In genomic region chr1:164683235-164683634, GRCh38 we compare ENCODE assay signal across 19 cellular contexts.
DNase-seq lines count a peak whose midpoint lies in the region; ATAC-seq, FAIRE-seq and TF ChIP-seq lines count a peak whose summit lies in the region.
"Had no signal": no experiment of that assay in that cellular context is flagged by ENCODE, and none has a peak within 500 bp of the region (broad histone marks: within the 10 kb centered on the region; RNA-seq: fewer than 3 reads in every experiment).

No MANE protein-coding gene starts in this region.

- no peak for TF ChIP-seq CTCF in D721Med (IDR thresholded peaks at IDR 0.05; ENCODE audit: insufficient read depth, missing control alignments)
- TF ChIP-seq CTCF in mesothelial cell of epicardium (IDR thresholded peaks at IDR 0.05; ENCODE audit: unreplicated experiment) = no peak

- in situ Hi-C loops in HAP-1 (cut with MboI; ENCODE audit: low sequenced_read_pairs) = no loop called here

- no peaks in the 10 kb centered on the region for H3K4me1 ChIP-seq in HAP-1

- H3K27me3 ChIP-seq in HAP-1 (ENCODE audit: low read depth) = no peaks in the 10 kb centered on the region
- H3K27me3 ChIP-seq: suprapubic skin had no signal

- no peak for TF ChIP-seq EP300 in Ishikawa (IDR thresholded peaks at IDR 0.05; ENCODE audit: borderline replicate concordance)

- no peaks in the 10 kb centered on the region for H3K27me3 Mint-ChIP-seq in mesothelial cell of epicardium (ENCODE audit: low read depth)

- H3K27ac Mint-ChIP-seq in mesothelial cell of epicardium = peak overlapping the region; percentile 96
- H3K27ac Mint-ChIP-seq: immature natural killer cell had no signal

- no peaks in the 10 kb centered on the region for H3K9me3 Mint-ChIP-seq in mesothelial cell of epicardium
- H3K9me3 Mint-ChIP-seq: immature natural killer cell had no signal

- ATAC-seq in HG03460 (IDR thresholded peaks at IDR 0.05; ENCODE audit: unreplicated experiment) = no peak

- no peak for TF ChIP-seq RAD21 in Ishikawa (IDR thresholded peaks at IDR 0.05; ENCODE audit: low read depth)

- H3K4me1 Mint-ChIP-seq in mesothelial cell of epicardium = peaks cover 71% of the 10 kb centered on the region

- FAIRE-seq in D721Med (lab: Jason Lieb, UNC) (peak; percentile 80), colon (lab: Jason Lieb, UNC) (peak; percentile 75)
- FAIRE-seq: GM12892 had no signal

- peaks cover 32% of the 10 kb centered on the region for H3K36me3 Mint-ChIP-seq in mesothelial cell of epicardium
- H3K36me3 Mint-ChIP-seq: immature natural killer cell had no signal

- DNase-seq in D721Med (ENCODE audit: insufficient read length, low spot score) (no peak), mesothelial cell of epicardium (ENCODE audit: low spot score in 2 of 2, unreplicated experiment in 2 of 2) (no peak), COR-L47 (lab: John Stamatoyannopoulos, UW) (no peak), HAP-1 (ENCODE audit: low spot score in 2 of 2) (no peak), medulla oblongata (ENCODE audit: extremely low spot score) (no peak)
- DNase-seq: activated gamma-delta T cell; anterior cingulate cortex; GF-D8; immature natural killer cell; NCI-H2081; NK-92 treated with Interleukin-12 subunit alpha and Interleukin-12 subunit beta, amount 100 ng/mL, for 24 hours; occipital lobe; stimulated activated CD4-positive, alpha-beta T cell treated with anti-CD3 and anti-CD28 coated beads, Interleukin-2, amount 100 ng/mL, for 48 hours had no signal

- no peaks in the 10 kb centered on the region for H3K9me3 ChIP-seq in HAP-1
- H3K9me3 ChIP-seq: suprapubic skin had no signal

- peak overlapping the region; percentile 5 for H3K4me3 Mint-ChIP-seq in mesothelial cell of epicardium
- H3K4me3 Mint-ChIP-seq: immature natural killer cell had no signal

- no peaks in the 10 kb centered on the region for H3K36me3 ChIP-seq in HAP-1 (replicated peaks)
- H3K36me3 ChIP-seq: suprapubic skin had no signal

- no peak overlapping the region for H3K4me3 ChIP-seq in HAP-1
- H3K4me3 ChIP-seq: coronary artery, suprapubic skin had no signal

TF ChIP-seq in Ishikawa, 13 proteins besides CTCF, POLR2A, EP300 and RAD21:
- TF ChIP-seq NFIC (IDR thresholded peaks at IDR 0.05) (no peak), TEAD4 (IDR thresholded peaks at IDR 0.05) (0 out of 2 replicates have a peak, but pooled peaks have one; percentile 20), MAX (IDR thresholded peaks at IDR 0.05) (no peak), YY1 (IDR thresholded peaks at IDR 0.05; ENCODE audit: low read depth) (no peak), REST (IDR thresholded peaks at IDR 0.05; ENCODE audit: low read depth) (no peak), CEBPB (IDR thresholded peaks at IDR 0.05) (peak; percentile 75), CREB1 (IDR thresholded peaks at IDR 0.05; ENCODE audit: low read depth) (no peak)
